8 cellular contexts compared by ENCODE assay signal in the genomic region with DNA sequence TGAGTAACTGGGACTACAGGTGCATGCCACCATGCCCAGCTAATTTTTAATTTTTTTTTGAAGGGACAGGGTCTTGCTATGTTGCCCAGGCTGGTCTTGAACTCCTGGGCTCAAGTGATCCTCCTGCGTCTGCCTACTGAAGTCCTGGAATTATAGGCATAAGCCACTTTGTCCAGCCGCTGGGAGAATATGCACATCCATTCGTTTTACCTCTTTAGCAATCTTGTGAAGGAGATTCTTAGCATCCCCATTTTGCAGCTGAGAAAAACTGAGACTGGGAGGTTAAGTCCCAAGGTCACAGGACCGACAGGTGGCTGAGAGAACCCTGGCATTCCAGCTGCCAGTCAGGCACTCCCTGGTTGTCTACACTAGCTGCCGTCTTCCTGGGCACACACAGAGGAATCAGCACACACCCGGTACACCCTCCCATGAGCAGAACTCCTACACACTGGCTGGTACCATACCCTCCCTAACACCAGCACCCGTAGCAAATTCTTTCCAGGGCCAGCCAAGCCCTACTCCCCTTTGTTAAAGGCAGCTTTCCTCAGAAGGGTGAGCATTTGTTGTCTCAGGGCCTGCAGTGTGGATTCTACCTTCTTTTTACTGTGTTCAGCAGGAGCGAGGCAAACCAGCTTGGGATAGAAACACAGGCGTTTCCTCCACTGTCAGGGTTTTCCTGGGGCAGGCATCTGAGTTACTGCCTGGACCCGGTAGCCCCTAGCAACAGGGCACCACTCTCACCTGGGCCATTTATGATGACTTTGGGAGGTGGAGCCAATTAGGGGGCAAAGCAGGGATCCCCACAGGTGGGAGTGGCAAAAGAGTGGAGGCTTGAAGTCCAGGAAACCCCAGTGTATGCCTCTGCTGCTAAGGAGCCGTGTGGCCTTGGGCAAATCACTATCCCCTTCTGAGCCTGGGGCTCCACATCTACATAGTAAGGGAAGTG.
DNase-seq lines count a peak whose midpoint lies in the region; ATAC-seq and TF ChIP-seq lines count a peak whose summit lies in the region.

No MANE protein-coding gene starts in this region.

- no peak overlapping the region for H3K27ac Mint-ChIP-seq in activated T-cell treated with anti-CD3 and anti-CD28 coated beads, Interleukin-2, amount 50 U/mL, for 72 hours

- peaks cover 96% of the 10 kb centered on the region for H3K4me1 Mint-ChIP-seq in activated T-cell treated with anti-CD3 and anti-CD28 coated beads, Interleukin-2, amount 50 U/mL, for 72 hours (ENCODE audit: low read depth)

- H3K27me3 ChIP-seq in WERI-Rb-1 (ENCODE audit: insufficient read depth, low read depth, severe bottlenecking) (no peaks in the 10 kb centered on the region), transverse colon (no peaks in the 10 kb centered on the region)

- no peak for DNase-seq in activated T-cell treated with anti-CD3 and anti-CD28 coated beads, Interleukin-2, amount 50 U/mL, for 72 hours
- DNase-seq in activated T-cell treated with anti-CD3 and anti-CD28 coated beads for 4 hours (no peak), WERI-Rb-1 (no peak), kidney glomerular epithelial cell (lab: John Stamatoyannopoulos, UW) (peak; percentile 26), transverse colon (no peak), superior temporal gyrus (ENCODE audit: extremely low spot score) (no peak)
- DNase-seq in stimulated activated naive CD4-positive, alpha-beta T cell (lab: John Stamatoyannopoulos, UW): no peak

- H3K9me3 ChIP-seq in WERI-Rb-1 (ENCODE audit: severe bottlenecking): no peaks in the 10 kb centered on the region
- no peaks in the 10 kb centered on the region for H3K9me3 ChIP-seq in transverse colon

- no peaks in the 10 kb centered on the region for H3K36me3 Mint-ChIP-seq in activated T-cell treated with anti-CD3 and anti-CD28 coated beads, Interleukin-2, amount 50 U/mL, for 72 hours (ENCODE audit: insufficient read depth in 2 of 2)

- intact Hi-C loops in transverse colon (cut with DNase I; ENCODE audit: low total_unique reads): loop anchor here (5.0 kb wide), 2 partner anchors 64 to 84 kb away; no protein-coding TSS in a partner anchor

- TF ChIP-seq POLR2A in transverse colon (IDR thresholded peaks at IDR 0.05): no peak

- H3K27ac ChIP-seq in WERI-Rb-1 (peak overlapping the region; percentile 66), transverse colon (peak overlapping the region; percentile 89 to 98 (median 94))

- no peaks in the 10 kb centered on the region for H3K9me3 Mint-ChIP-seq in activated T-cell treated with anti-CD3 and anti-CD28 coated beads, Interleukin-2, amount 50 U/mL, for 72 hours

- H3K36me3 ChIP-seq in WERI-Rb-1 (no peaks in the 10 kb centered on the region), transverse colon (no peaks in the 10 kb centered on the region)

- H3K4me3 Mint-ChIP-seq in activated T-cell treated with anti-CD3 and anti-CD28 coated beads, Interleukin-2, amount 50 U/mL, for 72 hours: peak overlapping the region; percentile 16 to 37

- no peak for TF ChIP-seq CTCF in WERI-Rb-1 (IDR thresholded peaks at IDR 0.05; ENCODE audit: low read depth, low read length)
- no peak for TF ChIP-seq CTCF in transverse colon (IDR thresholded peaks at IDR 0.05)

- no peaks in the 10 kb centered on the region for H3K27me3 Mint-ChIP-seq in activated T-cell treated with anti-CD3 and anti-CD28 coated beads, Interleukin-2, amount 50 U/mL, for 72 hours (ENCODE audit: low read depth)

- TF ChIP-seq EP300 in transverse colon (IDR thresholded peaks at IDR 0.05; ENCODE audit: low read depth): no peak

- no peak overlapping the region for H3K4me3 ChIP-seq in WERI-Rb-1 (ENCODE audit: low read depth, low read length)
- H3K4me3 ChIP-seq in transverse colon: no peak overlapping the region

- no peak for ATAC-seq in activated T-cell treated with anti-CD3 and anti-CD28 coated beads, Interleukin-2, amount 50 U/mL, for 72 hours (replicated peaks in 1 of 2)
- no peak for ATAC-seq in HG03571 (IDR thresholded peaks at IDR 0.05; ENCODE audit: unreplicated experiment)

- H3K4me1 ChIP-seq in transverse colon: peaks cover 38 to 80% (median 66%) of the 10 kb centered on the region in 4 donors

- 71% methylated on average over 11 of the region's 11 CpGs; no CpG with 5 or more reads in 1 of the 2 donors for WGBS in transverse colon (ENCODE audit: low coverage in 1 of 2), 2 donors

- in situ Hi-C loops in transverse colon (cut with MboI; ENCODE audit: low pct_ligation_motif_present in 1 of 4, low pct_unique_long_range_greater_than_20kb in 1 of 4, low sequenced_read_pairs in 3 of 4): loop anchor here in 1 of 4 donors (10.0 kb wide), 1 partner anchor 47 kb away; no protein-coding TSS in a partner anchor
